Comparison of ENCODE assay signal across 18 cellular contexts in the genomic region with DNA sequence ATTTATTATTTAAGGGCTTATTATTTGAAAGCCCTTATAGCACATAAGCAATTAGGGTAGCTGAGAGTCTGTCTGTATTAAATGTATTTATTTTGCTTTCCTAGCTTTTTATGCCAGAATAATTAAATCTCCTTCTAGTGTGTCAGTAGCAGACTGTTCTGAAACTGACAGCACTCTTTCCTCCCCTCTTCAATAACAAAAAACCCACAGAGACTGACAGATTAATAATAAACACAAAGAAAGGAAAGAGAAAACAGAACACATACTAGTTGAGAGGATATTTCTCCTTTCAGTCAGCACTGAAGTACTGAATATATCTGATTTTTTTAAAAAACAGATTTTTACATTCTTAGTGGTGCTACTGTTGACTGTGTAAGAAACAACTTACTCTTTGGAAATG.
"Had no signal": no experiment of that assay in that cellular context is flagged by ENCODE, and none has a peak within 500 bp of the region (broad histone marks: within the 10 kb centered on the region; RNA-seq: fewer than 3 reads in every experiment).

No MANE protein-coding gene starts in this region.

- H3K4me3 ChIP-seq: K562, PC-9, Peyer's patch, SJCRH30 had no signal

- H3K4me1 Mint-ChIP-seq: T-helper 17 cell had no signal

- H3K9me3 ChIP-seq: Peyer's patch, SJCRH30 had no signal

- H3K4me3 Mint-ChIP-seq: IgD-negative memory B cell, T-helper 17 cell had no signal

- H3K36me3 ChIP-seq: Peyer's patch, SJCRH30 had no signal

- DNase-seq: NCI-H187; NCI-H2029; NCI-H2081 treated with DMSO at 0.1 percent for 48 hours; NCI-H2227 treated with DMSO at 0.1 percent for 48 hours; NCI-H524; NCI-H774; NK-92 treated with Interleukin-12 subunit alpha and Interleukin-12 subunit beta, amount 100 ng/mL, for 24 hours; OCI-M1; PC-9; Peyer's patch; SHP77 treated with DMSO at 0.1 percent for 48 hours; SJCRH30; T-helper 1 cell; T-helper 17 cell had no signal

- H3K27ac Mint-ChIP-seq: IgD-negative memory B cell, T-helper 17 cell had no signal

- H3K27me3 ChIP-seq: Peyer's patch, SJCRH30 had no signal

- ATAC-seq: K562, Right ventricle myocardium inferior, SK-N-SH treated with all-trans-retinoic acid at 6 μM for 48 hours, T-helper 17 cell had no signal

- H3K27me3 Mint-ChIP-seq: IgD-negative memory B cell, T-helper 17 cell had no signal
